Comparison of ENCODE assay signal across 16 cellular contexts in the genomic region with DNA sequence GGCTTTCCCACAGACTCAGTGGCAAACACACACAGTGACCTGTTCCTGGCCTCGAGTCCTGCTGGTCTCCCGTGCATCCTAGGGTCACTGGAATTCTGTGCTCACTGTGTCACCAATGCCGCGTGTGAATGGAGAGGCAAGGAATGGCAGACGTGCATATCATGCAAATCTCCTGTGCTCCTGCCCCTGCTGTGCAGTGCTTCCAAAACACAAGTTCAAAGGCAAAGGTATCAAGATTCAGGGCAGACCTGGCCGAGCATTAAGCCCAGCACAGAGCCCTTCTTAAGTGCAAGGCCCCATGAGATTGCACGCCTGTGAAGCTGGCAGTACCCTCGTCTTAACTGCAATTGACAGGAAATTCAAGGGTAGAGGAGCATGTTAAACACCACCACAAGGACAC.
"Had no signal": no experiment of that assay in that cellular context is flagged by ENCODE, and none has a peak within 500 bp of the region (broad histone marks: within the 10 kb centered on the region; RNA-seq: fewer than 3 reads in every experiment).

No MANE protein-coding gene starts in this region.

- H3K27me3 ChIP-seq: body of pancreas had no signal

- DNase-seq: activated CD4-positive, alpha-beta T cell treated with anti-CD3 and anti-CD28 coated beads for 36 hours; activated T-cell treated with anti-CD3 and anti-CD28 coated beads, Interleukin-2, amount 50 U/mL, for 1 hour; amniotic stem cell; body of pancreas; effector memory CD8-positive, alpha-beta T cell; erythroblast; left colon; natural killer cell; stimulated activated CD4-positive, alpha-beta T cell treated with anti-CD3 and anti-CD28 coated beads, Interleukin-2, amount 100 ng/mL, for 24 hours; stimulated activated naive CD8-positive, alpha-beta T cell treated with anti-CD3 and anti-CD28 coated beads, Interleukin-15, Interleukin-2, amounts not matched to agents 100 U/mL and 50 U/mL, for 24 hours; T-helper 1 cell had no signal

- H3K4me1 ChIP-seq: body of pancreas, prostate gland had no signal

- H3K27ac Mint-ChIP-seq: activated CD4-positive, alpha-beta T cell treated with anti-CD3 and anti-CD28 coated beads for 36 hours; activated naive CD4-positive, alpha-beta T cell treated with anti-CD3 and anti-CD28 coated beads, Interleukin-2, amount 50 U/mL, for 72 hours; effector memory CD8-positive, alpha-beta T cell; natural killer cell had no signal

- H3K9me3 Mint-ChIP-seq: activated naive CD4-positive, alpha-beta T cell treated with anti-CD3 and anti-CD28 coated beads, Interleukin-2, amount 50 U/mL, for 72 hours; central memory CD8-positive, alpha-beta T cell; effector memory CD8-positive, alpha-beta T cell; natural killer cell had no signal

- H3K4me1 Mint-ChIP-seq: activated CD4-positive, alpha-beta T cell treated with anti-CD3 and anti-CD28 coated beads for 36 hours; central memory CD8-positive, alpha-beta T cell; natural killer cell had no signal

- H3K4me3 ChIP-seq: body of pancreas, prostate gland had no signal

- H3K4me3 Mint-ChIP-seq: activated CD4-positive, alpha-beta T cell treated with anti-CD3 and anti-CD28 coated beads for 36 hours; central memory CD8-positive, alpha-beta T cell; effector memory CD8-positive, alpha-beta T cell; natural killer cell had no signal

- ATAC-seq: activated CD4-positive, alpha-beta T cell treated with anti-CD3 and anti-CD28 coated beads for 36 hours; activated naive CD4-positive, alpha-beta T cell treated with anti-CD3 and anti-CD28 coated beads, Interleukin-2, amount 50 U/mL, for 72 hours; body of pancreas; effector memory CD8-positive, alpha-beta T cell; left colon; natural killer cell; sciatic nerve; stimulated activated naive CD8-positive, alpha-beta T cell treated with anti-CD3 and anti-CD28 coated beads, Interleukin-15, Interleukin-2, amounts not matched to agents 100 U/mL and 50 U/mL, for 24 hours had no signal

- H3K36me3 ChIP-seq: prostate gland had no signal

- H3K36me3 Mint-ChIP-seq: activated naive CD4-positive, alpha-beta T cell treated with anti-CD3 and anti-CD28 coated beads, Interleukin-2, amount 50 U/mL, for 72 hours; natural killer cell had no signal

- H3K9me3 ChIP-seq: body of pancreas, prostate gland had no signal

- H3K27ac ChIP-seq: body of pancreas, prostate gland, VCaP had no signal
